14 cellular contexts compared by ENCODE assay signal in genomic region chr4:151238477-151238876, GRCh38. TPM values are rescaled to one million over a fixed set of nuclear protein-coding genes. Genes with fewer than 3 reads are reported as not detected.
DNase-seq lines count a peak whose midpoint lies in the region; TF ChIP-seq lines count a peak whose summit lies in the region.
"Had no signal": no experiment of that assay in that cellular context is flagged by ENCODE, and none has a peak within 500 bp of the region (broad histone marks: within the 10 kb centered on the region; RNA-seq: fewer than 3 reads in every experiment).

No MANE protein-coding gene starts in this region.

- H3K4me3 Mint-ChIP-seq in endothelial cell (ENCODE audit: unreplicated experiment) = no peak overlapping the region
- H3K4me3 Mint-ChIP-seq: activated CD4-positive, alpha-beta T cell treated with anti-CD3 and anti-CD28 coated beads, Interleukin-2, amount 10 ng/mL, durations not matched to agents 7 days and 5 days; type B pancreatic cell had no signal

- no peaks in the 10 kb centered on the region for H3K9me3 Mint-ChIP-seq in endothelial cell (ENCODE audit: unreplicated experiment)
- H3K9me3 Mint-ChIP-seq: activated CD4-positive, alpha-beta T cell treated with anti-CD3 and anti-CD28 coated beads, Interleukin-2, amount 10 ng/mL, durations not matched to agents 7 days and 5 days; type B pancreatic cell had no signal

- no peak overlapping the region for H3K4me3 ChIP-seq in AG10803 (ENCODE audit: low read length)
- H3K4me3 ChIP-seq in liver (ENCODE audit: low read depth in 1 of 3, low read length in 3 of 3) = no peak overlapping the region

- 52% methylated on average over 3 of the region's 3 CpGs for WGBS in liver

- no peaks in the 10 kb centered on the region for H3K27me3 ChIP-seq in liver (ENCODE audit: control insufficient read depth in 4 of 4, insufficient read depth in 4 of 4, low read length in 3 of 4)

- peaks cover 6% of the 10 kb centered on the region for H3K36me3 Mint-ChIP-seq in endothelial cell (ENCODE audit: low read depth, unreplicated experiment)

- H3K27ac ChIP-seq in liver (ENCODE audit: low read depth in 1 of 2, low read length in 2 of 2) = no peak overlapping the region

- no peak overlapping the region for H3K9ac ChIP-seq in liver (ENCODE audit: low read depth in 1 of 2, low read length in 2 of 2)

- TF ChIP-seq CTCF in AG10803 (conservative IDR thresholded peaks at IDR 0.05; ENCODE audit: low read length) (peak; percentile 24), endothelial cell (IDR thresholded peaks at IDR 0.05; ENCODE audit: unreplicated experiment) (no peak), liver (IDR thresholded peaks at IDR 0.05; ENCODE audit: low read depth, low read length, missing input control) (no peak)

- peaks cover 0 to 2% (median 0%) of the 10 kb centered on the region in 4 donors for H3K36me3 ChIP-seq in liver (ENCODE audit: control insufficient read depth in 4 of 4, insufficient read depth in 3 of 4, low read depth in 1 of 4, low read length in 3 of 4)

- H3K9me3 ChIP-seq in liver (ENCODE audit: control insufficient read depth in 4 of 4, low read length in 3 of 4) = no peaks in the 10 kb centered on the region

- peaks cover 0 to 2% (median 0%) of the 10 kb centered on the region in 4 donors for H3K4me1 ChIP-seq in liver (ENCODE audit: control insufficient read depth in 4 of 4, insufficient read depth in 4 of 4, low read length in 3 of 4)

- TF ChIP-seq RAD21 in liver (IDR thresholded peaks at IDR 0.05) = peak; percentile 63 to 64

- peaks cover 8% of the 10 kb centered on the region for H3K4me1 Mint-ChIP-seq in endothelial cell (ENCODE audit: unreplicated experiment)
- H3K4me1 Mint-ChIP-seq: activated CD4-positive, alpha-beta T cell treated with anti-CD3 and anti-CD28 coated beads, Interleukin-2, amount 10 ng/mL, durations not matched to agents 7 days and 5 days had no signal

- H3K27me3 Mint-ChIP-seq in endothelial cell (ENCODE audit: unreplicated experiment) = peaks cover 3% of the 10 kb centered on the region
- H3K27me3 Mint-ChIP-seq: type B pancreatic cell had no signal

- peak overlapping the region; percentile 22 for H3K27ac Mint-ChIP-seq in endothelial cell (ENCODE audit: unreplicated experiment)
- H3K27ac Mint-ChIP-seq: activated CD4-positive, alpha-beta T cell treated with anti-CD3 and anti-CD28 coated beads, Interleukin-2, amount 10 ng/mL, durations not matched to agents 7 days and 5 days; type B pancreatic cell had no signal

- DNase-seq in AG10803 (ENCODE audit: low read depth) (peak; percentile 34), NCI-H2171 (lab: John Stamatoyannopoulos, UW) (peak; percentile 0), endothelial cell (ENCODE audit: low spot score) (no peak), SK-N-DZ (ENCODE audit: low spot score) (no peak), HPDE6-E6E7 (ENCODE audit: extremely low spot score) (no peak), cerebellar nuclear complex (lab: John Stamatoyannopoulos, UW) (no peak)
- DNase-seq in stimulated activated CD4-positive, alpha-beta T cell treated with anti-CD3 and anti-CD28 coated beads, Interleukin-4, amount 100 ng/mL, for 1 hour = no peak
- DNase-seq: activated CD4-positive, alpha-beta T cell treated with anti-CD3 and anti-CD28 coated beads, Interleukin-2, amount 10 ng/mL, durations not matched to agents 7 days and 5 days; activated naive CD4-positive, alpha-beta T cell; NCI-H526 treated with DMSO at 0.1 percent for 48 hours; SW 1271 had no signal

TF ChIP-seq in liver, 16 proteins besides CTCF, POLR2A, EP300 and RAD21:
- no peak for TF ChIP-seq SP1 (IDR thresholded peaks at IDR 0.05)
- TF ChIP-seq GABPA (IDR thresholded peaks at IDR 0.05 in 1 of 2, conservative IDR thresholded peaks at IDR 0.05 in 1 of 2) = no peak
- no peak for TF ChIP-seq ATF3 (IDR thresholded peaks at IDR 0.05)
- TF ChIP-seq FOXA2 (IDR thresholded peaks at IDR 0.05) = no peak
- TF ChIP-seq TAF1 (conservative IDR thresholded peaks at IDR 0.05) = no peak
- no peak for TF ChIP-seq NR2F2 (IDR thresholded peaks at IDR 0.05)
- no peak for TF ChIP-seq RXRA (IDR thresholded peaks at IDR 0.05)
- no peak for TF ChIP-seq ZBTB33 (IDR thresholded peaks at IDR 0.05)
- TF ChIP-seq JUND (IDR thresholded peaks at IDR 0.05) = no peak
- no peak for TF ChIP-seq YY1 (IDR thresholded peaks at IDR 0.05)
- TF ChIP-seq FOXA1 (IDR thresholded peaks at IDR 0.05) = no peak
- no peak for TF ChIP-seq MAX (IDR thresholded peaks at IDR 0.05)
- no peak for TF ChIP-seq REST (IDR thresholded peaks at IDR 0.05)
- no peak for TF ChIP-seq HNF4G (IDR thresholded peaks at IDR 0.05)
- no peak for TF ChIP-seq EGR1 (IDR thresholded peaks at IDR 0.05; ENCODE audit: low read depth in 2 of 2)
- no peak for TF ChIP-seq HNF4A (conservative IDR thresholded peaks at IDR 0.05)

RNA-seq across cellular contexts. Expression of gene PRSS48, which starts 38.5 kb away (rescaled TPM):
- total RNA-seq in endothelial cell (ENCODE audit: unreplicated experiment) (not detected), liver (not detected)
- under 1 TPM in 1 of 2 donors, not detected in 1; 0.64 TPM for polyA plus RNA-seq in liver
- polyA plus RNA-seq in SK-N-DZ (2014; cell fraction: cytosol; rRNA removed) = not detected in 2 replicates
- polyA plus RNA-seq in SK-N-DZ (2014; cell fraction: nucleus; rRNA removed) = not detected in 2 replicates
- total RNA-seq: activated CD4-positive, alpha-beta T cell treated with anti-CD3 and anti-CD28 coated beads, Interleukin-2, amount 10 ng/mL, durations not matched to agents 7 days and 5 days; mucosa of gallbladder had no signal

Comparison
In these comparisons a context has a peak if more than half of its experiments do, and no peak if none do; other contexts are left out.
1. DNase-seq: peak in AG10803 (single experiment) and NCI-H2171 (single experiment); none in endothelial cell (single experiment), stimulated activated CD4-positive, alpha-beta T cell treated with anti-CD3 and anti-CD28 coated beads, Interleukin-4, amount 100 ng/mL, for 1 hour (single experiment), SK-N-DZ (single experiment), HPDE6-E6E7 (single experiment) and cerebellar nuclear complex (0 of 2).